ENCODE assay signal across 8 cellular contexts in the genomic region with DNA sequence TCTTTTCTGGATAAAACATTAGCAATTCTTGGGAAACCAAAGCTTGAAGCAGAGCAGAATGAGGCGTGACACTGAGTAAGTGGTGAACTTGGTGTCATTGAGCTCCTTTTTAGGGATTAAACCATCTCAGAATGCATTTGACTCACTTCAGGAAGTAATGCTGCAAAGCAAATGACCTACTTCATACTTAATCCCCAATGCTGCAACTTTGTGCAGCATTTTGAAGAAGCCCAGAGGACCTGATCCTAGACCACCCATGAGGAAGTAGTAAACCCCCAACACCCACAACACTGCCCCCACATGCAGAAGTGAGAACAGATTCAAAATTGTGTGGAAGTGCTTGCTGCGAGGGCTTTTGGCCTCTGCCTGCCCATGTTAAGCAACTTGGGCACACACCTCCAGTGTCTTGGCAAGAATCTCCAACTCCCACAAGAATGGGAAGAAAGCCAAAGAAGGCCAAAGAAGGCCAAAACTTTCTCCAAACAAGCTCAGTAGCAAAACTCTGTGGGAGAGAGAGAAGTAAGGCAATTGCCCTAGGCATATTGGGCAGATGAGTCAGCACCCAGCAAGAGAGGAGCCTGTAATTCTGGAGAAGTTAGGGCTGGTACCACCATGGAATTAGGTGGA.
DNase-seq lines count a peak whose midpoint lies in the region; ATAC-seq, FAIRE-seq and TF ChIP-seq lines count a peak whose summit lies in the region.

No MANE protein-coding gene starts in this region.

- H4K91ac ChIP-seq in H1 (replicated peaks; ENCODE audit: insufficient read length, low read length), result no peak overlapping the region

- TF ChIP-seq CTCF in H1 (IDR thresholded peaks at IDR 0.05; ENCODE audit: control extremely low read depth in 1 of 3, insufficient read depth in 1 of 3, low read depth in 1 of 3, low read length in 3 of 3), result no peak

- peaks cover 1% of the 10 kb centered on the region; the same call in 1 of the 2 replicates for H3K9me3 ChIP-seq in MG63
- H3K9me3 ChIP-seq in H1 (ENCODE audit: insufficient read depth in 2 of 2, low read depth in 1 of 2, low read length in 1 of 2), result no peaks in the 10 kb centered on the region
- no peaks in the 10 kb centered on the region for H3K9me3 ChIP-seq in CD4-positive, alpha-beta memory T cell (ENCODE audit: control insufficient read depth in 1 of 2, low read length in 2 of 2)

- H3K27me3 ChIP-seq in MG63 (no peaks in the 10 kb centered on the region), H1 (replicated peaks in 1 of 4; ENCODE audit: control insufficient read depth in 3 of 4, extremely low read depth in 1 of 4, insufficient read depth in 3 of 4, low read length in 3 of 4) (no peaks in the 10 kb centered on the region)
- no peaks in the 10 kb centered on the region for H3K27me3 ChIP-seq in CD4-positive, alpha-beta memory T cell (ENCODE audit: insufficient read depth, low read length)

- peak; percentile 28 for FAIRE-seq in H1 (lab: Jason Lieb, UNC)

- peaks cover 0 to 1% (median 0%) of the 10 kb centered on the region in 8 donors for H3K9me3 Mint-ChIP-seq in CD4-positive, alpha-beta memory T cell

- no peak overlapping the region for H3K4me3 Mint-ChIP-seq in CD4-positive, alpha-beta memory T cell

- peak overlapping the region; percentile 64; the same call in 1 of the 2 replicates for H2BK12ac ChIP-seq in H1 (ENCODE audit: low read depth, low read length)

- TF ChIP-seq EP300 in H1 (IDR thresholded peaks at IDR 0.05; ENCODE audit: borderline replicate concordance in 1 of 2, low read depth in 2 of 2, low read length in 2 of 2), result no peak

- DNase-seq in Daoy (ENCODE audit: low read depth) (peak; percentile 78), MG63 (peak; percentile 91), H1 (ENCODE audit: low read depth in 1 of 2, low spot score in 2 of 2) (no peak), pons (ENCODE audit: low spot score) (peak; percentile 45), NCI-H2196 treated with DMSO at 0.1 percent for 48 hours (lab: John Stamatoyannopoulos, UW; ENCODE audit: unreplicated experiment) (no peak)
- DNase-seq in CD4-positive, alpha-beta memory T cell, result no peak
- DNase-seq in stimulated activated naive CD4-positive, alpha-beta T cell (lab: John Stamatoyannopoulos, UW), result no peak

- peaks cover 0 to 4% (median 3%) of the 10 kb centered on the region in 4 donors for H3K4me1 Mint-ChIP-seq in CD4-positive, alpha-beta memory T cell

- no peak overlapping the region for H3K9ac ChIP-seq in H1 (replicated peaks in 1 of 4; ENCODE audit: extremely low read depth in 1 of 4, low read depth in 3 of 4, low read length in 3 of 4)

- H3K4ac ChIP-seq in H1 (replicated peaks; ENCODE audit: insufficient read length, low read depth, low read length), result no peak overlapping the region

- no peaks in the 10 kb centered on the region for H3K36me3 Mint-ChIP-seq in CD4-positive, alpha-beta memory T cell

- peak overlapping the region; percentile 57; the same call in 1 of the 2 replicates for H2AK5ac ChIP-seq in H1 (ENCODE audit: low read depth, low read length)

- peaks cover 2 to 3% of the 10 kb centered on the region in 2 donors for H3K27me3 Mint-ChIP-seq in CD4-positive, alpha-beta memory T cell

- H2BK120ac ChIP-seq in H1 (replicated peaks; ENCODE audit: low read depth, low read length), result no peak overlapping the region

- H2BK15ac ChIP-seq in H1 (ENCODE audit: low read length), result no peak overlapping the region

- no peak overlapping the region for H3K18ac ChIP-seq in H1 (ENCODE audit: extremely low read depth, low read length)

- no peak overlapping the region for H3K56ac ChIP-seq in H1 (replicated peaks; ENCODE audit: insufficient read length, low read depth, low read length)

- no peak overlapping the region for H4K5ac ChIP-seq in H1 (ENCODE audit: insufficient read length, low read depth, low read length)

- no peaks in the 10 kb centered on the region; the same call in 1 of the 2 replicates for H3K79me1 ChIP-seq in H1 (ENCODE audit: low read depth, low read length)

- no peaks in the 10 kb centered on the region for H3K79me2 ChIP-seq in H1 (ENCODE audit: control insufficient read depth in 1 of 2, insufficient read depth in 2 of 2, low read length in 2 of 2)

- H3K4me3 ChIP-seq in MG63 (no peak overlapping the region), H1 (ENCODE audit: extremely low read depth in 1 of 4, insufficient read depth in 2 of 4, low read depth in 3 of 4, low read length in 4 of 4) (no peak overlapping the region)
- H3K4me3 ChIP-seq in CD4-positive, alpha-beta memory T cell (ENCODE audit: low read length in 2 of 2), result no peak overlapping the region

- H4K20me1 ChIP-seq in H1 (replicated peaks in 1 of 2; ENCODE audit: control insufficient read depth in 1 of 2, insufficient read depth in 2 of 2, low read length in 2 of 2), result no peaks in the 10 kb centered on the region

- POLR2A ChIA-PET in H1 (lab: Charles Lee; ENCODE audit: partially characterized antibody), result interaction anchor here (1.1 to 1.3 kb wide), 4 partner anchors 11 to 48 kb away, joined by 3 read pairs; no protein-coding TSS in a partner anchor
- POLR2A ChIA-PET in CD4-positive, alpha-beta memory T cell (lab: Charles Lee; ENCODE audit: partially characterized antibody), result interaction anchor here (1.1 to 1.4 kb wide), 2 partner anchors 453 to 747 kb away, joined by 4 to 8 read pairs; no protein-coding TSS in a partner anchor

- no peak overlapping the region for H3K14ac ChIP-seq in H1 (ENCODE audit: insufficient read length)

- H3K27ac Mint-ChIP-seq in CD4-positive, alpha-beta memory T cell, result no peak overlapping the region

- ATAC-seq in HG03571 (IDR thresholded peaks at IDR 0.05; ENCODE audit: unreplicated experiment), result no peak

- peaks cover 0 to 6% (median 4%) of the 10 kb centered on the region in 4 experiments; a peak in 3 of 7 replicates for H3K4me1 ChIP-seq in H1 (replicated peaks in 1 of 4; ENCODE audit: control insufficient read depth in 3 of 4, insufficient read depth in 4 of 4, low read length in 3 of 4)
- H3K4me1 ChIP-seq in CD4-positive, alpha-beta memory T cell (ENCODE audit: insufficient read depth, low read length), result peaks cover 3% of the 10 kb centered on the region

- H3K23me2 ChIP-seq in H1 (ENCODE audit: low read depth, low read length), result no peaks in the 10 kb centered on the region

- CTCF ChIA-PET in H1 (lab: Charles Lee; ENCODE audit: partially characterized antibody), result interaction anchor here (0.5 to 5.0 kb wide), 49 partner anchors 10 to 1332 kb away, joined by 3 to 43 read pairs (median 4); no protein-coding TSS in a partner anchor
- CTCF ChIA-PET in CD4-positive, alpha-beta memory T cell (lab: Charles Lee; ENCODE audit: partially characterized antibody), result interaction anchor here (0.6 to 18.7 kb wide), 23 partner anchors 12 to 1156 kb away, joined by 3 to 388 read pairs (median 4); no protein-coding TSS in a partner anchor

- no peak for TF ChIP-seq POLR2A in H1 (IDR thresholded peaks at IDR 0.05; ENCODE audit: control extremely low read depth in 1 of 2, low read depth in 2 of 2, low read length in 2 of 2)

- H3K27ac ChIP-seq in H1 (ENCODE audit: low read depth, low read length), result no peak overlapping the region
- H3K27ac ChIP-seq in CD4-positive, alpha-beta memory T cell (ENCODE audit: low read depth, low read length), result no peak overlapping the region

- no peak overlapping the region for H3K4me2 ChIP-seq in H1 (ENCODE audit: insufficient read depth in 1 of 2, low read depth in 2 of 2, low read length in 2 of 2)

- 0 out of 2 replicates have a peak overlapping the region, but pooled peaks have one; percentile 16 for H2AFZ ChIP-seq in H1 (ENCODE audit: low read length)

- 80% methylated on average over 2 of the region's 2 CpGs; no CpG with 5 or more reads in 1 of the 2 experiments for whole genome bisulfite sequencing in H1 (ENCODE audit: extremely low coverage in 1 of 2, insufficient coverage in 1 of 2, insufficient read length in 1 of 2, insufficient replicate concordance in 2 of 2, low coverage in 1 of 2, low lambda C conversion rate in 2 of 2, missing lambda C conversion rate in 1 of 2), 2 experiments

- H4K8ac ChIP-seq in H1 (ENCODE audit: extremely low read depth, insufficient read depth, low read length), result no peak overlapping the region

- intact Hi-C loops in CD4-positive, alpha-beta memory T cell (cut with micrococcal nuclease), result loop anchor here (5.0 kb wide), 2 partner anchors 42 to 72 kb away; no protein-coding TSS in a partner anchor

- no peak for TF ChIP-seq RAD21 in H1 (IDR thresholded peaks at IDR 0.05 in 1 of 2, conservative IDR thresholded peaks at IDR 0.05 in 1 of 2; ENCODE audit: low read depth in 2 of 2, low read length in 2 of 2)

- no peak overlapping the region; the same call in 1 of the 2 replicates for H2BK20ac ChIP-seq in H1 (ENCODE audit: low read length)

- no peak overlapping the region for H2BK5ac ChIP-seq in H1 (ENCODE audit: low read depth, low read length)

- no peak overlapping the region for H3K23ac ChIP-seq in H1 (ENCODE audit: insufficient read length)

- H3K36me3 ChIP-seq in MG63, result no peaks in the 10 kb centered on the region
- no peaks in the 10 kb centered on the region for H3K36me3 ChIP-seq in H1 (ENCODE audit: control insufficient read depth in 2 of 4, insufficient read depth in 4 of 4, low read length in 3 of 4)
- H3K36me3 ChIP-seq in CD4-positive, alpha-beta memory T cell (ENCODE audit: insufficient read depth, low read length), result no peaks in the 10 kb centered on the region

TF ChIP-seq in H1, 55 proteins besides CTCF, POLR2A, EP300 and RAD21 (continues in another document):
- TF ChIP-seq CBX8 (IDR thresholded peaks at IDR 0.05; ENCODE audit: borderline replicate concordance, low read depth, low read length) (no peak), BACH1 (IDR thresholded peaks at IDR 0.05; ENCODE audit: low read length) (no peak), RXRA (IDR thresholded peaks at IDR 0.05; ENCODE audit: insufficient read depth, low read depth, low read length) (no peak), CEBPB (IDR thresholded peaks at IDR 0.05; ENCODE audit: low read depth, low read length) (no peak)
- TF ChIP-seq, protein P1, sequence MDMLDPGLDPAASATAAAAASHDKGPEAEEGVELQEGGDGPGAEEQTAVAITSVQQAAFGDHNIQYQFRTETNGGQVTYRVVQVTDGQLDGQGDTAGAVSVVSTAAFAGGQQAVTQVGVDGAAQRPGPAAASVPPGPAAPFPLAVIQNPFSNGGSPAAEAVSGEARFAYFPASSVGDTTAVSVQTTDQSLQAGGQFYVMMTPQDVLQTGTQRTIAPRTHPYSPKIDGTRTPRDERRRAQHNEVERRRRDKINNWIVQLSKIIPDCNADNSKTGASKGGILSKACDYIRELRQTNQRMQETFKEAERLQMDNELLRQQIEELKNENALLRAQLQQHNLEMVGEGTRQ (IDR thresholded peaks at IDR 0.05; ENCODE audit: low read length), result no peak

Comparison
In these comparisons a context has a peak if more than half of its experiments do, and no peak if none do; other contexts are left out.
1. DNase-seq: peak in Daoy (single experiment), MG63 (single experiment) and pons (single experiment); none in H1 (0 of 2), NCI-H2196 treated with DMSO at 0.1 percent for 48 hours (single experiment), CD4-positive, alpha-beta memory T cell (0 of 5) and stimulated activated naive CD4-positive, alpha-beta T cell (0 of 6).